ENCODE assay signal across 8 cellular contexts in genomic region chr19:55459950-55460657, GRCh38. TPM values are rescaled to one million over a fixed set of nuclear protein-coding genes. Genes with fewer than 3 reads are reported as not detected.
DNase-seq lines count a peak whose midpoint lies in the region; ATAC-seq and TF ChIP-seq lines count a peak whose summit lies in the region.

No MANE protein-coding gene starts in this region.

- peaks cover 19% of the 10 kb centered on the region for H3K4me1 Mint-ChIP-seq in activated CD8-positive, alpha-beta memory T cell treated with anti-CD3 and anti-CD28 coated beads, Interleukin-2, amount 10 ng/mL, durations not matched to agents 7 days and 5 days
- H3K4me1 Mint-ChIP-seq in activated T-helper 17 cell treated with anti-CD3 and anti-CD28 coated beads, Interleukin-2, amount 50 U/mL, for 72 hours: peaks cover 10% of the 10 kb centered on the region

- no peak for TF ChIP-seq CTCF in suprapubic skin (IDR thresholded peaks at IDR 0.05)

- ATAC-seq in activated CD8-positive, alpha-beta memory T cell treated with anti-CD3 and anti-CD28 coated beads, Interleukin-2, amount 10 ng/mL, durations not matched to agents 7 days and 5 days: no peak
- ATAC-seq in activated T-helper 17 cell treated with anti-CD3 and anti-CD28 coated beads, Interleukin-2, amount 50 U/mL, for 72 hours (replicated peaks): no peak

- DNase-seq in activated CD8-positive, alpha-beta memory T cell treated with anti-CD3 and anti-CD28 coated beads, Interleukin-2, amount 10 ng/mL, durations not matched to agents 7 days and 5 days: no peak
- no peak for DNase-seq in activated CD8-positive, alpha-beta memory T cell treated with anti-CD3 and anti-CD28 coated beads, Interleukin-2, amount 50 U/mL, for 48 hours
- DNase-seq in inferior parietal cortex (ENCODE audit: extremely low spot score) (peak; percentile 64), suprapubic skin (ENCODE audit: low spot score in 2 of 2) (no peak), foreskin melanocyte (no peak), SW 1271 (lab: John Stamatoyannopoulos, UW) (no peak), activated gamma-delta T cell (lab: John Stamatoyannopoulos, UW) (no peak)

- no peak for TF ChIP-seq EP300 in suprapubic skin (IDR thresholded peaks at IDR 0.05)

- H3K27ac Mint-ChIP-seq in activated CD8-positive, alpha-beta memory T cell treated with anti-CD3 and anti-CD28 coated beads, Interleukin-2, amount 10 ng/mL, durations not matched to agents 7 days and 5 days: peak overlapping the region; percentile 8
- H3K27ac Mint-ChIP-seq in activated T-helper 17 cell treated with anti-CD3 and anti-CD28 coated beads, Interleukin-2, amount 50 U/mL, for 72 hours: no peak overlapping the region

- H3K36me3 ChIP-seq in suprapubic skin: peaks cover 14% of the 10 kb centered on the region

- WGBS in suprapubic skin: 14% methylated on average over 16 of the region's 16 CpGs

- no peaks in the 10 kb centered on the region for H3K27me3 Mint-ChIP-seq in activated CD8-positive, alpha-beta memory T cell treated with anti-CD3 and anti-CD28 coated beads, Interleukin-2, amount 10 ng/mL, durations not matched to agents 7 days and 5 days
- no peaks in the 10 kb centered on the region for H3K27me3 Mint-ChIP-seq in activated T-helper 17 cell treated with anti-CD3 and anti-CD28 coated beads, Interleukin-2, amount 50 U/mL, for 72 hours

- no peaks in the 10 kb centered on the region for H3K36me3 Mint-ChIP-seq in activated CD8-positive, alpha-beta memory T cell treated with anti-CD3 and anti-CD28 coated beads, Interleukin-2, amount 10 ng/mL, durations not matched to agents 7 days and 5 days
- H3K36me3 Mint-ChIP-seq in activated T-helper 17 cell treated with anti-CD3 and anti-CD28 coated beads, Interleukin-2, amount 50 U/mL, for 72 hours (ENCODE audit: low read depth): no peaks in the 10 kb centered on the region

- H3K4me1 ChIP-seq in suprapubic skin: peaks cover 27% of the 10 kb centered on the region

- peak overlapping the region; percentile 63 for H3K4me3 ChIP-seq in suprapubic skin

- H3K27ac ChIP-seq in suprapubic skin: no peak overlapping the region

- no peak for TF ChIP-seq POLR2A in suprapubic skin (IDR thresholded peaks at IDR 0.05)

- H3K9me3 ChIP-seq in suprapubic skin: no peaks in the 10 kb centered on the region

- CTCF ChIA-PET in activated CD8-positive, alpha-beta memory T cell treated with anti-CD3 and anti-CD28 coated beads, Interleukin-2, amount 10 ng/mL, durations not matched to agents 7 days and 5 days (lab: Charles Lee): interaction anchor here (0.6 to 6.3 kb wide), 5 partner anchors 8 to 319 kb away, joined by 3 to 41 read pairs (median 4); no protein-coding TSS in a partner anchor

- no peaks in the 10 kb centered on the region for H3K27me3 ChIP-seq in suprapubic skin

- H3K4me3 Mint-ChIP-seq in activated CD8-positive, alpha-beta memory T cell treated with anti-CD3 and anti-CD28 coated beads, Interleukin-2, amount 10 ng/mL, durations not matched to agents 7 days and 5 days: peak overlapping the region; percentile 81
- H3K4me3 Mint-ChIP-seq in activated T-helper 17 cell treated with anti-CD3 and anti-CD28 coated beads, Interleukin-2, amount 50 U/mL, for 72 hours: peak overlapping the region; percentile 88

- no peaks in the 10 kb centered on the region for H3K9me3 Mint-ChIP-seq in activated CD8-positive, alpha-beta memory T cell treated with anti-CD3 and anti-CD28 coated beads, Interleukin-2, amount 10 ng/mL, durations not matched to agents 7 days and 5 days (ENCODE audit: low read depth)
- no peaks in the 10 kb centered on the region for H3K9me3 Mint-ChIP-seq in activated T-helper 17 cell treated with anti-CD3 and anti-CD28 coated beads, Interleukin-2, amount 50 U/mL, for 72 hours

RNA-seq across cellular contexts. Expression of gene ISOC2, which starts 1.3 kb away (rescaled TPM):
- total RNA-seq in activated CD8-positive, alpha-beta memory T cell treated with anti-CD3 and anti-CD28 coated beads, Interleukin-2, amount 10 ng/mL, durations not matched to agents 7 days and 5 days: 10 to 100 TPM; 28.2 to 35.7 TPM
- 10 to 100 TPM; 21.2 to 39.5 TPM for total RNA-seq in activated T-helper 17 cell treated with anti-CD3 and anti-CD28 coated beads, Interleukin-2, amount 50 U/mL, for 72 hours
- 10 to 100 TPM; 44.7 to 97.2 (median 87.5) TPM for total RNA-seq in suprapubic skin

RNA-seq across cellular contexts. Expression of gene C19orf85, which starts 4.4 kb away (rescaled TPM):
- not detected for total RNA-seq in activated CD8-positive, alpha-beta memory T cell treated with anti-CD3 and anti-CD28 coated beads, Interleukin-2, amount 10 ng/mL, durations not matched to agents 7 days and 5 days
- total RNA-seq in activated T-helper 17 cell treated with anti-CD3 and anti-CD28 coated beads, Interleukin-2, amount 50 U/mL, for 72 hours: not detected
- total RNA-seq in suprapubic skin: not detected

RNA-seq across cellular contexts. Expression of gene ZNF628, which starts 16.3 kb away (rescaled TPM):
- 1 to 10 TPM; 8.8 to 8.9 TPM for total RNA-seq in activated CD8-positive, alpha-beta memory T cell treated with anti-CD3 and anti-CD28 coated beads, Interleukin-2, amount 10 ng/mL, durations not matched to agents 7 days and 5 days
- 10 to 100 TPM; 11.1 to 11.3 TPM for total RNA-seq in activated T-helper 17 cell treated with anti-CD3 and anti-CD28 coated beads, Interleukin-2, amount 50 U/mL, for 72 hours
- total RNA-seq in suprapubic skin: 10 to 100 TPM; 17.3 to 22.9 (median 19.8) TPM

RNA-seq across cellular contexts. Expression of gene SHISA7, which starts 17.0 kb away (rescaled TPM):
- total RNA-seq in activated CD8-positive, alpha-beta memory T cell treated with anti-CD3 and anti-CD28 coated beads, Interleukin-2, amount 10 ng/mL, durations not matched to agents 7 days and 5 days: not detected
- under 1 TPM in 1 of 2 donors, not detected in 1; 0.11 TPM for total RNA-seq in activated T-helper 17 cell treated with anti-CD3 and anti-CD28 coated beads, Interleukin-2, amount 50 U/mL, for 72 hours
- total RNA-seq in suprapubic skin: under 1 TPM in 2 of 4 donors, not detected in 2; 0.08 to 0.26 TPM

RNA-seq across cellular contexts. Expression of gene NAT14, which starts 24.9 kb away (rescaled TPM):
- total RNA-seq in activated CD8-positive, alpha-beta memory T cell treated with anti-CD3 and anti-CD28 coated beads, Interleukin-2, amount 10 ng/mL, durations not matched to agents 7 days and 5 days: 10 to 100 TPM; 14.6 to 23.2 TPM
- 10 to 100 TPM in 1 of 2 donors, 1 to 10 TPM in 1; 7.1 to 12.3 TPM for total RNA-seq in activated T-helper 17 cell treated with anti-CD3 and anti-CD28 coated beads, Interleukin-2, amount 50 U/mL, for 72 hours
- 1 to 10 TPM; 2.4 to 4.8 (median 4.0) TPM for total RNA-seq in suprapubic skin
